In genomic region chr15:92645731-92646130, GRCh38 we compare ENCODE assay signal across 1 cellular context.
TF ChIP-seq lines count a peak whose summit lies in the region.

No MANE protein-coding gene starts in this region.

TF ChIP-seq in endothelial cell of umbilical vein, 7 proteins besides CTCF, POLR2A, EP300 and RAD21 (continued from another document):
- TF ChIP-seq, protein P1, sequence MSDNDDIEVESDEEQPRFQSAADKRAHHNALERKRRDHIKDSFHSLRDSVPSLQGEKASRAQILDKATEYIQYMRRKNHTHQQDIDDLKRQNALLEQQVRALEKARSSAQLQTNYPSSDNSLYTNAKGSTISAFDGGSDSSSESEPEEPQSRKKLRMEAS (IDR thresholded peaks at IDR 0.05; ENCODE audit: insufficient read depth, insufficient read length): no peak
- no peak for TF ChIP-seq JUN (IDR thresholded peaks at IDR 0.05; ENCODE audit: borderline replicate concordance, insufficient read depth, insufficient read length, low read depth)
- no peak for TF ChIP-seq EZH2 (IDR thresholded peaks at IDR 0.05; ENCODE audit: borderline replicate concordance, low read depth, low read length, severe bottlenecking)
